1 cellular context compared by ENCODE assay signal in the genomic region with DNA sequence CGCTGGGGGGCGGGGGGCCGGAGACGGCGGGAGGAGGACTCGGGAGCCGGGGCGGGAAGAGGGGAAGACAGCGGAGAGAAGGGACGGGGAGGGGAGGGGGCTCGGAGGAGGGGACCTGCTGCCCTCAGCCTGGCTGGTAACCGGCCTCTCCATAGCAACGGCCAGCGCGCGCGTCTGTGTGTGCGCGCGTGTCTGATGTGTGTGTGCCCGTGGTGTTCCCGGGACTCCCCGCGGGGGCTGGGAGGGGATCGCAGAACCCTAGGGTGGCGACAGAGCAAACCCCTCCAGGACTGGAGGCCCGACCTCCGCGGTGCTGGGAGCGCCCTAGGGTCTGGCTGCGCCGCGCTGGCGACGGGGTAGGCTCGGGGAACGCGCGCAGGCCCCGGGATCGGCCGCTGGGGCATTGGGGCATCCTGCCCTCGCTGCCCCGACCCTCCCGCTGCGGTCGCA.
TF ChIP-seq lines count a peak whose summit lies in the region.

No MANE protein-coding gene starts in this region.

TF ChIP-seq in WTC11, 78 proteins besides CTCF, POLR2A, EP300 and RAD21 (continued from another document):
- TF ChIP-seq, protein P1, sequence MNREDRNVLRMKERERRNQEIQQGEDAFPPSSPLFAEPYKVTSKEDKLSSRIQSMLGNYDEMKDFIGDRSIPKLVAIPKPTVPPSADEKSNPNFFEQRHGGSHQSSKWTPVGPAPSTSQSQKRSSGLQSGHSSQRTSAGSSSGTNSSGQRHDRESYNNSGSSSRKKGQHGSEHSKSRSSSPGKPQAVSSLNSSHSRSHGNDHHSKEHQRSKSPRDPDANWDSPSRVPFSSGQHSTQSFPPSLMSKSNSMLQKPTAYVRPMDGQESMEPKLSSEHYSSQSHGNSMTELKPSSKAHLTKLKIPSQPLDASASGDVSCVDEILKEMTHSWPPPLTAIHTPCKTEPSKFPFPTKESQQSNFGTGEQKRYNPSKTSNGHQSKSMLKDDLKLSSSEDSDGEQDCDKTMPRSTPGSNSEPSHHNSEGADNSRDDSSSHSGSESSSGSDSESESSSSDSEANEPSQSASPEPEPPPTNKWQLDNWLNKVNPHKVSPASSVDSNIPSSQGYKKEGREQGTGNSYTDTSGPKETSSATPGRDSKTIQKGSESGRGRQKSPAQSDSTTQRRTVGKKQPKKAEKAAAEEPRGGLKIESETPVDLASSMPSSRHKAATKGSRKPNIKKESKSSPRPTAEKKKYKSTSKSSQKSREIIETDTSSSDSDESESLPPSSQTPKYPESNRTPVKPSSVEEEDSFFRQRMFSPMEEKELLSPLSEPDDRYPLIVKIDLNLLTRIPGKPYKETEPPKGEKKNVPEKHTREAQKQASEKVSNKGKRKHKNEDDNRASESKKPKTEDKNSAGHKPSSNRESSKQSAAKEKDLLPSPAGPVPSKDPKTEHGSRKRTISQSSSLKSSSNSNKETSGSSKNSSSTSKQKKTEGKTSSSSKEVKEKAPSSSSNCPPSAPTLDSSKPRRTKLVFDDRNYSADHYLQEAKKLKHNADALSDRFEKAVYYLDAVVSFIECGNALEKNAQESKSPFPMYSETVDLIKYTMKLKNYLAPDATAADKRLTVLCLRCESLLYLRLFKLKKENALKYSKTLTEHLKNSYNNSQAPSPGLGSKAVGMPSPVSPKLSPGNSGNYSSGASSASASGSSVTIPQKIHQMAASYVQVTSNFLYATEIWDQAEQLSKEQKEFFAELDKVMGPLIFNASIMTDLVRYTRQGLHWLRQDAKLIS (CRISPR knock-in tag; IDR thresholded peaks at IDR 0.05; ENCODE audit: borderline replicate concordance) = no peak
- TF ChIP-seq ZNF396 (CRISPR knock-in tag; IDR thresholded peaks at IDR 0.05; ENCODE audit: borderline replicate concordance) = no peak
- no peak for TF ChIP-seq ZNF423 (CRISPR knock-in tag; IDR thresholded peaks at IDR 0.05)
- no peak for TF ChIP-seq SMAD4 (CRISPR knock-in tag; IDR thresholded peaks at IDR 0.05)
- TF ChIP-seq SP1 (CRISPR knock-in tag; conservative IDR thresholded peaks at IDR 0.05) = no peak
- TF ChIP-seq, protein P2, sequence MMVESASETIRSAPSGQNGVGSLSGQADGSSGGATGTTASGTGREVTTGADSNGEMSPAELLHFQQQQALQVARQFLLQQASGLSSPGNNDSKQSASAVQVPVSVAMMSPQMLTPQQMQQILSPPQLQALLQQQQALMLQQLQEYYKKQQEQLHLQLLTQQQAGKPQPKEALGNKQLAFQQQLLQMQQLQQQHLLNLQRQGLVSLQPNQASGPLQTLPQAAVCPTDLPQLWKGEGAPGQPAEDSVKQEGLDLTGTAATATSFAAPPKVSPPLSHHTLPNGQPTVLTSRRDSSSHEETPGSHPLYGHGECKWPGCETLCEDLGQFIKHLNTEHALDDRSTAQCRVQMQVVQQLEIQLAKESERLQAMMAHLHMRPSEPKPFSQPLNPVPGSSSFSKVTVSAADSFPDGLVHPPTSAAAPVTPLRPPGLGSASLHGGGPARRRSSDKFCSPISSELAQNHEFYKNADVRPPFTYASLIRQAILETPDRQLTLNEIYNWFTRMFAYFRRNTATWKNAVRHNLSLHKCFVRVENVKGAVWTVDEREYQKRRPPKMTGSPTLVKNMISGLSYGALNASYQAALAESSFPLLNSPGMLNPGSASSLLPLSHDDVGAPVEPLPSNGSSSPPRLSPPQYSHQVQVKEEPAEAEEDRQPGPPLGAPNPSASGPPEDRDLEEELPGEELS (CRISPR knock-in tag; IDR thresholded peaks at IDR 0.05) = no peak
